In genomic region chr1:42456010-42456753, GRCh38 we compare ENCODE assay signal across 1 cellular context.
TF ChIP-seq lines count a peak whose summit lies in the region.

TSS of gene PPCS (plus strand) at chr1:42456543. CDS start at chr1:42456566, 23 bp downstream.
A gene with protein sequence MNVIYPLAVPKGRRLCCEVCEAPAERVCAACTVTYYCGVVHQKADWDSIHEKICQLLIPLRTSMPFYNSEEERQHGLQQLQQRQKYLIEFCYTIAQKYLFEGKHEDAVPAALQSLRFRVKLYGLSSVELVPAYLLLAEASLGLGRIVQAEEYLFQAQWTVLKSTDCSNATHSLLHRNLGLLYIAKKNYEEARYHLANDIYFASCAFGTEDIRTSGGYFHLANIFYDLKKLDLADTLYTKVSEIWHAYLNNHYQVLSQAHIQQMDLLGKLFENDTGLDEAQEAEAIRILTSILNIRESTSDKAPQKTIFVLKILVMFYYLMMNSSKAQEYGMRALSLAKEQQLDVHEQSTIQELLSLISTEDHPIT (minus strand): TSS chr1:42456022. CDS start chr1:42455997, 25 bp downstream.

TF ChIP-seq in HepG2, 621 proteins besides CTCF, POLR2A, EP300 and RAD21 (continued from another document and continues in another):
- TF ChIP-seq AHDC1 (CRISPR knock-in tag; IDR thresholded peaks at IDR 0.05; ENCODE audit: borderline replicate concordance) (peak; percentile 57; the same call in 1 of the 2 replicates), IKZF5 (CRISPR knock-in tag; IDR thresholded peaks at IDR 0.05) (peak; percentile 32), MXI1 (IDR thresholded peaks at IDR 0.05; ENCODE audit: borderline replicate concordance, low read depth, low read length) (peak; percentile 64; the same call in 2 of the 3 replicates), RFX1 (IDR thresholded peaks at IDR 0.05) (no peak), ZNF501 (CRISPR knock-in tag; IDR thresholded peaks at IDR 0.05) (peak; percentile 65), GFI1 (CRISPR knock-in tag; IDR thresholded peaks at IDR 0.05; ENCODE audit: borderline replicate concordance) (0 out of 2 replicates have a peak, but pooled peaks have one; percentile 25), RXRA (CRISPR knock-in tag; IDR thresholded peaks at IDR 0.05) (no peak), MED1 (CRISPR knock-in tag; IDR thresholded peaks at IDR 0.05) (0 out of 2 replicates have a peak, but pooled peaks have one; percentile 26), ARID4A (CRISPR knock-in tag; IDR thresholded peaks at IDR 0.05; ENCODE audit: borderline replicate concordance) (peak; percentile 90), GMEB1 (CRISPR knock-in tag; IDR thresholded peaks at IDR 0.05; ENCODE audit: borderline replicate concordance) (peak; percentile 91), HIVEP1 (CRISPR knock-in tag; IDR thresholded peaks at IDR 0.05) (peak; percentile 69; the same call in 1 of the 2 replicates), AGO2 (optimal IDR thresholded peaks at IDR 0.05; ENCODE audit: low read depth, low read length) (peak; percentile 87), ZBTB7A (CRISPR knock-in tag; IDR thresholded peaks at IDR 0.05) (0 out of 2 replicates have a peak, but pooled peaks have one; percentile 37), KAT8 (CRISPR knock-in tag; IDR thresholded peaks at IDR 0.05) (peak; percentile 96), YEATS4 (CRISPR knock-in tag; IDR thresholded peaks at IDR 0.05; ENCODE audit: borderline replicate concordance) (peak; percentile 88), ZBTB26 (CRISPR knock-in tag; IDR thresholded peaks at IDR 0.05; ENCODE audit: borderline replicate concordance) (peak; percentile 41; the same call in 1 of the 2 replicates), PRMT3 (CRISPR knock-in tag; IDR thresholded peaks at IDR 0.05; ENCODE audit: borderline replicate concordance, low read depth) (peak; percentile 17; the same call in 1 of the 2 replicates), NFYB (CRISPR knock-in tag; IDR thresholded peaks at IDR 0.05) (no peak; the same call in none of the 2 replicates), ZBTB34 (CRISPR knock-in tag; IDR thresholded peaks at IDR 0.05) (0 out of 2 replicates have a peak, but pooled peaks have one; percentile 53), ZNF333 (CRISPR knock-in tag; IDR thresholded peaks at IDR 0.05; ENCODE audit: borderline replicate concordance) (peak; percentile 68; the same call in 1 of the 2 replicates), ELF4 (CRISPR knock-in tag; IDR thresholded peaks at IDR 0.05; ENCODE audit: borderline replicate concordance) (peak; percentile 97), PAWR (CRISPR knock-in tag; IDR thresholded peaks at IDR 0.05; ENCODE audit: borderline replicate concordance) (peak; percentile 85; the same call in 1 of the 2 replicates), ZNF264 (CRISPR knock-in tag; IDR thresholded peaks at IDR 0.05) (peak; percentile 58; the same call in 1 of the 2 replicates), HMGA1 (CRISPR knock-in tag; conservative IDR thresholded peaks at IDR 0.05) (no peak), THAP11 (CRISPR knock-in tag; IDR thresholded peaks at IDR 0.05) (peak; percentile 83), GPN1 (CRISPR knock-in tag; IDR thresholded peaks at IDR 0.05; ENCODE audit: borderline replicate concordance) (peak; percentile 94), ZNF343 (CRISPR knock-in tag; IDR thresholded peaks at IDR 0.05) (0 out of 2 replicates have a peak, but pooled peaks have one; percentile 67), ELF3 (CRISPR knock-in tag; IDR thresholded peaks at IDR 0.05) (peak; percentile 93), ZBTB8A (CRISPR knock-in tag; IDR thresholded peaks at IDR 0.05; ENCODE audit: borderline replicate concordance, low read depth) (0 out of 2 replicates have a peak, but pooled peaks have one; percentile 29), ZNF652 (CRISPR knock-in tag; IDR thresholded peaks at IDR 0.05; ENCODE audit: borderline replicate concordance, low read depth) (no peak), FOXA3 (CRISPR knock-in tag; IDR thresholded peaks at IDR 0.05) (peak; percentile 13; the same call in 1 of the 2 replicates), RBFOX2 (IDR thresholded peaks at IDR 0.05; ENCODE audit: low read depth, low read length) (peak; percentile 99), PAX8 (CRISPR knock-in tag; IDR thresholded peaks at IDR 0.05; ENCODE audit: borderline replicate concordance) (no peak)
- TF ChIP-seq, protein P1, sequence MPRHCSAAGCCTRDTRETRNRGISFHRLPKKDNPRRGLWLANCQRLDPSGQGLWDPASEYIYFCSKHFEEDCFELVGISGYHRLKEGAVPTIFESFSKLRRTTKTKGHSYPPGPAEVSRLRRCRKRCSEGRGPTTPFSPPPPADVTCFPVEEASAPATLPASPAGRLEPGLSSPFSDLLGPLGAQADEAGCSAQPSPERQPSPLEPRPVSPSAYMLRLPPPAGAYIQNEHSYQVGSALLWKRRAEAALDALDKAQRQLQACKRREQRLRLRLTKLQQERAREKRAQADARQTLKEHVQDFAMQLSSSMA (CRISPR knock-in tag; IDR thresholded peaks at IDR 0.05): peak; percentile 41; the same call in 1 of the 2 replicates
- TF ChIP-seq, protein P2, sequence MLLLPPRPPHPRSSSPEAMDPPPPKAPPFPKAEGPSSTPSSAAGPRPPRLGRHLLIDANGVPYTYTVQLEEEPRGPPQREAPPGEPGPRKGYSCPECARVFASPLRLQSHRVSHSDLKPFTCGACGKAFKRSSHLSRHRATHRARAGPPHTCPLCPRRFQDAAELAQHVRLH (CRISPR knock-in tag; IDR thresholded peaks at IDR 0.05; ENCODE audit: borderline replicate concordance, low read depth): no peak; the same call in 1 of the 2 replicates
- TF ChIP-seq, protein P3, sequence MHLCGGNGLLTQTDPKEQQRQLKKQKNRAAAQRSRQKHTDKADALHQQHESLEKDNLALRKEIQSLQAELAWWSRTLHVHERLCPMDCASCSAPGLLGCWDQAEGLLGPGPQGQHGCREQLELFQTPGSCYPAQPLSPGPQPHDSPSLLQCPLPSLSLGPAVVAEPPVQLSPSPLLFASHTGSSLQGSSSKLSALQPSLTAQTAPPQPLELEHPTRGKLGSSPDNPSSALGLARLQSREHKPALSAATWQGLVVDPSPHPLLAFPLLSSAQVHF (CRISPR knock-in tag; IDR thresholded peaks at IDR 0.05): peak; percentile 29; the same call in 1 of the 2 replicates
